Comparison of ENCODE assay signal across 15 cellular contexts in genomic region chr6:163349001-163349680, GRCh38.
DNase-seq lines count a peak whose midpoint lies in the region; ATAC-seq lines count a peak whose summit lies in the region.
"Had no signal": no experiment of that assay in that cellular context is flagged by ENCODE, and none has a peak within 500 bp of the region (broad histone marks: within the 10 kb centered on the region; RNA-seq: fewer than 3 reads in every experiment).

No MANE protein-coding gene starts in this region.

- ATAC-seq in GM18907 (IDR thresholded peaks at IDR 0.05; ENCODE audit: unreplicated experiment) (no peak), HG03442 (IDR thresholded peaks at IDR 0.05; ENCODE audit: unreplicated experiment) (no peak)
- ATAC-seq: naive thymus-derived CD4-positive, alpha-beta T cell; PC-3 had no signal

- DNase-seq in C1 segment of cervical spinal cord (lab: John Stamatoyannopoulos, UW) (peak in 12 of 14 donors; percentile 55 to 96 (median 84)), amygdala (lab: John Stamatoyannopoulos, UW) (peak in 54 of 56 donors; percentile 37 to 97 (median 88)), hippocampal formation (lab: John Stamatoyannopoulos, UW) (peak; percentile 93 to 95), posterior cingulate gyrus (peak; percentile 81 to 98 (median 91)), NCI-H1436 treated with DMSO at 0.1 percent for 48 hours (lab: John Stamatoyannopoulos, UW) (no peak), NCI-H2227 treated with DMSO at 0.1 percent for 48 hours (lab: John Stamatoyannopoulos, UW) (no peak)
- DNase-seq: activated CD4-positive, alpha-beta T cell treated with anti-CD3 and anti-CD28 coated beads for 1 hour; cerebellar nuclear complex; COR-L47; endodermal cell; naive thymus-derived CD4-positive, alpha-beta T cell; PC-3; T1000 had no signal

- intact Hi-C loops in posterior cingulate gyrus (cut with DNase I) = no loop called here

Comparison
In these comparisons a context has a peak if more than half of its experiments do, and no peak if none do; other contexts are left out.
1. DNase-seq: peak in C1 segment of cervical spinal cord (12 of 14), amygdala (54 of 56), hippocampal formation (2 of 2) and posterior cingulate gyrus (10 of 10); none in NCI-H1436 treated with DMSO at 0.1 percent for 48 hours (single experiment) and NCI-H2227 treated with DMSO at 0.1 percent for 48 hours (single experiment).